ENCODE assay signal across 1 cellular context in the genomic region with DNA sequence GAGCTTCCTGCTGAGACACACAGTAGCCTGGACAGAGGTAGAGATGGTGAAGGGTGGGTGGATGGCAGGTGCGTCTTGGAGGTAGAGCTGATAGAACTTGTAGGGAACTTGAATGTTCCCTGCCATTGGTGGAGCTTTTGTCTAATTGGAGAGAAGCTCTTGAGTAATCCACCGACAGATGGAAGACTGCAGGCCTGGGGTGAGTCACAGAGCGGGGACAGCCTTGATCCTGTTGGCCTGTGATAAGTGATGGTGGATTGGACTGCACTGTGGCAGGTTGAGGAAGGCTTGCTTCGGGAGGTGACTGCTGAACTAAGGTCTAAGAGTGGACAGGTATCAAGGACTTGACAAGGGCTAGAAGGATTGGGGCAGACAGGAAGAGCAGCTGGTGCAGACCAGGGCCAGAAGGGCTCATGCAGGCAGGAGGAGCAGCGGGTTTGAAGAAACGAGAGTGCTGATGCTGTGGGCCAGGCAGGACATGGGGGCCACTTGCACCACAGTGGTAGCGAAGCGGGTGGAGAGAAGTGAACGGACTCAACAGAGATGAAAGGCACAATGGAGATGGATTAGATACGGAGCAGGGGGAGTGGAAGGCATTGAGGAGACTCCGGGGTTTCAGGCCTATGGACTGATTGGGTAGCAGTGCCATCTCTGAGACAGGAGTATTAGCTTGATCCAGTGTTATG.
TF ChIP-seq lines count a peak whose summit lies in the region.

No MANE protein-coding gene starts in this region.

TF ChIP-seq in GM23338, 12 proteins besides CTCF, POLR2A, EP300 and RAD21 (continued from another document):
- no peak for TF ChIP-seq REST (IDR thresholded peaks at IDR 0.05; ENCODE audit: unreplicated experiment)
- TF ChIP-seq ZNF114 (CRISPR knock-in tag; IDR thresholded peaks at IDR 0.05) = no peak
- no peak for TF ChIP-seq POLR2AphosphoS5 (IDR thresholded peaks at IDR 0.05; ENCODE audit: low read depth)
- no peak for TF ChIP-seq JUNB (IDR thresholded peaks at IDR 0.05; ENCODE audit: unreplicated experiment)
- TF ChIP-seq, protein P1, sequence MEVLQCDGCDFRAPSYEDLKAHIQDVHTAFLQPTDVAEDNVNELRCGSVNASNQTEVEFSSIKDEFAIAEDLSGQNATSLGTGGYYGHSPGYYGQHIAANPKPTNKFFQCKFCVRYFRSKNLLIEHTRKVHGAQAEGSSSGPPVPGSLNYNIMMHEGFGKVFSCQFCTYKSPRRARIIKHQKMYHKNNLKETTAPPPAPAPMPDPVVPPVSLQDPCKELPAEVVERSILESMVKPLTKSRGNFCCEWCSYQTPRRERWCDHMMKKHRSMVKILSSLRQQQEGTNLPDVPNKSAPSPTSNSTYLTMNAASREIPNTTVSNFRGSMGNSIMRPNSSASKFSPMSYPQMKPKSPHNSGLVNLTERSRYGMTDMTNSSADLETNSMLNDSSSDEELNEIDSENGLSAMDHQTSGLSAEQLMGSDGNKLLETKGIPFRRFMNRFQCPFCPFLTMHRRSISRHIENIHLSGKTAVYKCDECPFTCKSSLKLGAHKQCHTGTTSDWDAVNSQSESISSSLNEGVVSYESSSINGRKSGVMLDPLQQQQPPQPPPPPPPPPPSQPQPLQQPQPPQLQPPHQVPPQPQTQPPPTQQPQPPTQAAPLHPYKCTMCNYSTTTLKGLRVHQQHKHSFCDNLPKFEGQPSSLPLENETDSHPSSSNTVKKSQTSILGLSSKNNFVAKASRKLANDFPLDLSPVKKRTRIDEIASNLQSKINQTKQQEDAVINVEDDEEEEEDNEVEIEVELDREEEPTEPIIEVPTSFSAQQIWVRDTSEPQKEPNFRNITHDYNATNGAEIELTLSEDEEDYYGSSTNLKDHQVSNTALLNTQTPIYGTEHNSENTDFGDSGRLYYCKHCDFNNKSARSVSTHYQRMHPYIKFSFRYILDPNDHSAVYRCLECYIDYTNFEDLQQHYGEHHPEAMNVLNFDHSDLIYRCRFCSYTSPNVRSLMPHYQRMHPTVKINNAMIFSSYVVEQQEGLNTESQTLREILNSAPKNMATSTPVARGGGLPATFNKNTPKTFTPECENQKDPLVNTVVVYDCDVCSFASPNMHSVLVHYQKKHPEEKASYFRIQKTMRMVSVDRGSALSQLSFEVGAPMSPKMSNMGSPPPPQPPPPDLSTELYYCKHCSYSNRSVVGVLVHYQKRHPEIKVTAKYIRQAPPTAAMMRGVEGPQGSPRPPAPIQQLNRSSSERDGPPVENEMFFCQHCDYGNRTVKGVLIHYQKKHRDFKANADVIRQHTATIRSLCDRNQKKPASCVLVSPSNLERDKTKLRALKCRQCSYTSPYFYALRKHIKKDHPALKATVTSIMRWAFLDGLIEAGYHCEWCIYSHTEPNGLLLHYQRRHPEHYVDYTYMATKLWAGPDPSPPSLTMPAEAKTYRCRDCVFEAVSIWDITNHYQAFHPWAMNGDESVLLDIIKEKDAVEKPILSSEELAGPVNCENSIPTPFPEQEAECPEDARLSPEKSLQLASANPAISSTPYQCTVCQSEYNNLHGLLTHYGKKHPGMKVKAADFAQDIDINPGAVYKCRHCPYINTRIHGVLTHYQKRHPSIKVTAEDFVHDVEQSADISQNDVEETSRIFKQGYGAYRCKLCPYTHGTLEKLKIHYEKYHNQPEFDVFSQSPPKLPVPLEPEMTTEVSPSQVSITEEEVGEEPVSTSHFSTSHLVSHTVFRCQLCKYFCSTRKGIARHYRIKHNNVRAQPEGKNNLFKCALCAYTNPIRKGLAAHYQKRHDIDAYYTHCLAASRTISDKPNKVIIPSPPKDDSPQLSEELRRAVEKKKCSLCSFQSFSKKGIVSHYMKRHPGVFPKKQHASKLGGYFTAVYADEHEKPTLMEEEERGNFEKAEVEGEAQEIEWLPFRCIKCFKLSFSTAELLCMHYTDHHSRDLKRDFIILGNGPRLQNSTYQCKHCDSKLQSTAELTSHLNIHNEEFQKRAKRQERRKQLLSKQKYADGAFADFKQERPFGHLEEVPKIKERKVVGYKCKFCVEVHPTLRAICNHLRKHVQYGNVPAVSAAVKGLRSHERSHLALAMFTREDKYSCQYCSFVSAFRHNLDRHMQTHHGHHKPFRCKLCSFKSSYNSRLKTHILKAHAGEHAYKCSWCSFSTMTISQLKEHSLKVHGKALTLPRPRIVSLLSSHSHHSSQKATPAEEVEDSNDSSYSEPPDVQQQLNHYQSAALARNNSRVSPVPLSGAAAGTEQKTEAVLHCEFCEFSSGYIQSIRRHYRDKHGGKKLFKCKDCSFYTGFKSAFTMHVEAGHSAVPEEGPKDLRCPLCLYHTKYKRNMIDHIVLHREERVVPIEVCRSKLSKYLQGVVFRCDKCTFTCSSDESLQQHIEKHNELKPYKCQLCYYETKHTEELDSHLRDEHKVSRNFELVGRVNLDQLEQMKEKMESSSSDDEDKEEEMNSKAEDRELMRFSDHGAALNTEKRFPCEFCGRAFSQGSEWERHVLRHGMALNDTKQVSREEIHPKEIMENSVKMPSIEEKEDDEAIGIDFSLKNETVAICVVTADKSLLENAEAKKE (CRISPR knock-in tag; IDR thresholded peaks at IDR 0.05) = no peak
- no peak for TF ChIP-seq EZH2 (IDR thresholded peaks at IDR 0.05; ENCODE audit: low read depth, unreplicated experiment)
- TF ChIP-seq CREB1 (CRISPR knock-in tag; IDR thresholded peaks at IDR 0.05; ENCODE audit: low read depth) = no peak
- no peak for TF ChIP-seq NANOG (IDR thresholded peaks at IDR 0.05; ENCODE audit: borderline replicate concordance)
- no peak for TF ChIP-seq ETS1 (IDR thresholded peaks at IDR 0.05)
- no peak for TF ChIP-seq STAT1 (IDR thresholded peaks at IDR 0.05; ENCODE audit: unreplicated experiment)
